Comparison of ENCODE assay signal across 8 cellular contexts in the genomic region with DNA sequence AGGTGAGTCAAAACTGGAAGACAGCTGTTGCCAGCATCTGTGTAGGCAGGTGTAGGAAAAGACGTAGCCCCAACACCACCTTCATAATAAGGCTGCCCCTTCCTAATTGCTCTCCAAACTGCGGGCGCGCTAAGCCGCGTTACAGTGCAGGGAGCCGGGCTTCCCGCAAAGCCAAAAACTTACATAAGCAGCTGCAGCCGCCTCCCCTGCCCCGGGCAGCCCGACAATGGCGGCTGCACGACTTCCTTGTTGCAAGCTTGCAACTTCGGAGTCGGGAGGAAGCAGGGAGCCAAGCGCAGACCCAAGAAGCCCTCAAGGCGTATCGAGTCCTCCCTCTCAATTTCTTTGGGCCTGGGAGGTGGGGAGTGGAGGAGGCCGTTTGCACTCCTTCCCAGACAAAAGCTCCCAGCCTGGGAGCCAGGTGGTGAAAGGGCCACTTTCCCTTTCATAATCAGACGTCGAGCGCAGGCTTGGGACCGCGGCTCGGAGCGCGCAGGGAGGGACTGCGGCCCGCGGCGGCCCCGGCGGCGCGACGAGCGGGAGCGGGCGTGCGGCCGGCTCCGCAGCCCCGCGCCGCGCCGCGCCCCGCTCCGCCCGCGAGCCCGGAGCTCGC. TPM values are rescaled to one million over a fixed set of nuclear protein-coding genes. Genes with fewer than 3 reads are reported as not detected.
DNase-seq lines count a peak whose midpoint lies in the region; ATAC-seq and TF ChIP-seq lines count a peak whose summit lies in the region.

No MANE protein-coding gene starts in this region.

- peak overlapping the region; percentile 89 for H3K9ac ChIP-seq in mesenchymal stem cell (ENCODE audit: low read length)

- H2AFZ ChIP-seq in mesenchymal stem cell (ENCODE audit: low read depth, low read length): peak overlapping the region; percentile 60

- H2BK5ac ChIP-seq in mesenchymal stem cell (ENCODE audit: low read depth, low read length, poor library complexity, severe bottlenecking): peak overlapping the region; percentile 85

- H4K8ac ChIP-seq in mesenchymal stem cell (ENCODE audit: low read length): peak overlapping the region; percentile 90

- H3K18ac ChIP-seq in mesenchymal stem cell (ENCODE audit: low read depth in 1 of 2, low read length in 2 of 2): peak overlapping the region; percentile 81 to 90

- peak overlapping the region; percentile 70 for H3K4me2 ChIP-seq in mesenchymal stem cell (ENCODE audit: low read length, poor library complexity, severe bottlenecking)

- H3K4ac ChIP-seq in mesenchymal stem cell (ENCODE audit: low read depth in 1 of 2, low read length in 2 of 2): peak overlapping the region; percentile 88 to 94

- TF ChIP-seq CTCF in dorsolateral prefrontal cortex (IDR thresholded peaks at IDR 0.05 in 54 of 56, conservative IDR thresholded peaks at IDR 0.05 in 2 of 56; ENCODE audit: low read depth in 1 of 56, partially characterized antibody in 56 of 56): no peak

- peak overlapping the region in 1 of 2 experiments; percentile 71 for H2BK12ac ChIP-seq in mesenchymal stem cell (ENCODE audit: low read length in 2 of 2)

- H3K9me3 ChIP-seq in mesenchymal stem cell (ENCODE audit: control insufficient read depth, low read length): no peaks in the 10 kb centered on the region

- H3K27ac ChIP-seq in dorsolateral prefrontal cortex (peak overlapping the region; percentile 90 to 100 (median 99)), mesenchymal stem cell (ENCODE audit: low read length, poor library complexity, severe bottlenecking) (peak overlapping the region; percentile 97)

- intact Hi-C loops in dorsolateral prefrontal cortex (cut with DNase I): loop anchor here (5.0 to 10.0 kb wide), 2 partner anchors 120 to 123 kb away; no protein-coding TSS in a partner anchor

- no peak overlapping the region for H2AK5ac ChIP-seq in mesenchymal stem cell (ENCODE audit: low read length, severe bottlenecking)

- WGBS in mesenchymal stem cell: 2% methylated on average over 22 of the region's 54 CpGs

- H2BK120ac ChIP-seq in mesenchymal stem cell (ENCODE audit: low read depth, low read length): no peak overlapping the region

- no peak overlapping the region for H2BK15ac ChIP-seq in mesenchymal stem cell (ENCODE audit: low read depth, poor library complexity, severe bottlenecking)

- H3K4me3 ChIP-seq in dorsolateral prefrontal cortex (peak overlapping the region; percentile 67 to 95 (median 87)), mesenchymal stem cell (ENCODE audit: insufficient read depth in 1 of 2, low read depth in 1 of 2, low read length in 2 of 2) (peak overlapping the region; percentile 94 to 97)

- H3K14ac ChIP-seq in mesenchymal stem cell (ENCODE audit: low read length in 2 of 2): peak overlapping the region in 1 of 2 experiments; percentile 95

- H3K23ac ChIP-seq in mesenchymal stem cell (ENCODE audit: low read length in 2 of 2): peak overlapping the region in 1 of 2 experiments; percentile 9

- peaks cover 3% of the 10 kb centered on the region for H3K4me1 ChIP-seq in mesenchymal stem cell (ENCODE audit: control insufficient read depth, insufficient read depth, low read depth, low read length)

- peaks cover 22% of the 10 kb centered on the region for H3K79me1 ChIP-seq in mesenchymal stem cell (replicated peaks; ENCODE audit: low read length, poor library complexity, severe bottlenecking)

- peak overlapping the region; percentile 87 for H4K91ac ChIP-seq in mesenchymal stem cell (ENCODE audit: low read length)

- peaks cover 11 to 31% of the 10 kb centered on the region in 2 experiments for H3K36me3 ChIP-seq in mesenchymal stem cell (ENCODE audit: control insufficient read depth in 1 of 2, insufficient read depth in 2 of 2, low read depth in 1 of 2, low read length in 2 of 2)

- peak; percentile 20 for ATAC-seq in HG02943 (IDR thresholded peaks at IDR 0.05; ENCODE audit: low read depth, unreplicated experiment)

- DNase-seq in DMS 273 (lab: John Stamatoyannopoulos, UW; ENCODE audit: unreplicated experiment): peak; percentile 87
- no peak for DNase-seq in DMS 273 treated with DMSO at 0.1 percent for 48 hours (lab: John Stamatoyannopoulos, UW)
- peak; percentile 60 for DNase-seq in NCI-H226
- DNase-seq in activated CD4-positive, alpha-beta T cell treated with anti-CD3 and anti-CD28 coated beads, Interleukin-2, amount 50 U/mL, for 1 hour: peak; percentile 58
- DNase-seq in dorsolateral prefrontal cortex: peak in 9 of 10 donors; percentile 29 to 78 (median 43)
- peak; percentile 76 for DNase-seq in mesenchymal stem cell
- peak; percentile 17 to 28 for DNase-seq in stimulated activated CD8-positive, alpha-beta memory T cell treated with anti-CD3 and anti-CD28 coated beads, Interleukin-15, amount 100 ng/mL, for 4 hours (ENCODE audit: low read depth in 2 of 2)

- no peaks in the 10 kb centered on the region for H3K27me3 ChIP-seq in dorsolateral prefrontal cortex
- H3K27me3 ChIP-seq in mesenchymal stem cell (ENCODE audit: control insufficient read depth in 1 of 2, insufficient read depth in 1 of 2, low read length in 2 of 2): no peaks in the 10 kb centered on the region

RNA-seq across cellular contexts. Expression of a gene that starts 0.8 kb away (rescaled TPM):
- 10 to 100 TPM in 119 of 120 experiments, 1 to 10 TPM in 1; 9.8 to 25.6 (median 15.4) TPM for total RNA-seq in dorsolateral prefrontal cortex
- polyA plus RNA-seq in mesenchymal stem cell (2013, experiment 1 of 2): 5.3 TPM
- polyA plus RNA-seq in mesenchymal stem cell (2013, experiment 2 of 2): 6.4 TPM
